In genomic region chr12:42585175-42585845, GRCh38 we compare ENCODE assay signal across 25 cellular contexts. TPM values are rescaled to one million over a fixed set of nuclear protein-coding genes. Genes with fewer than 3 reads are reported as not detected.
A peak's percentile ranks its signal among the peaks of the same experiment; 100 is the strongest.
DNase-seq lines count a peak whose midpoint lies in the region; ATAC-seq and TF ChIP-seq lines count a peak whose summit lies in the region.
"Had no signal": no experiment of that assay in that cellular context is flagged by ENCODE, and none has a peak within 500 bp of the region (broad histone marks: within the 10 kb centered on the region; RNA-seq: fewer than 3 reads in every experiment).

No MANE protein-coding gene starts in this region.

- CTCF ChIA-PET in AG04450 (lab: Charles Lee): interaction anchor here (1.7 to 2.2 kb wide), 2 partner anchors 16 to 752 kb away, joined by 6 to 7 read pairs; no protein-coding TSS in a partner anchor
- CTCF ChIA-PET in activated naive CD4-positive, alpha-beta T cell treated with anti-CD3 and anti-CD28 coated beads for 36 hours (lab: Charles Lee): no interaction called here

- peaks cover 8% of the 10 kb centered on the region for H3K4me1 Mint-ChIP-seq in activated T-helper 17 cell treated with anti-CD3 and anti-CD28 coated beads, Interleukin-2, amount 50 U/mL, for 72 hours
- peaks cover 9% of the 10 kb centered on the region for H3K4me1 Mint-ChIP-seq in activated naive CD4-positive, alpha-beta T cell treated with anti-CD3 and anti-CD28 coated beads for 36 hours (ENCODE audit: low read depth)

- H4K20me1 ChIP-seq in fibroblast of lung (ENCODE audit: control insufficient read depth, extremely low read depth, insufficient read depth, low read length) (no peaks in the 10 kb centered on the region), neural cell (ENCODE audit: insufficient read depth) (no peaks in the 10 kb centered on the region)

- H3K27ac ChIP-seq in AG04450 (ENCODE audit: low read depth, low read length): no peak overlapping the region
- no peak overlapping the region for H3K27ac ChIP-seq in fibroblast of lung (ENCODE audit: insufficient read depth, low read length)
- H3K27ac ChIP-seq in neural cell (ENCODE audit: low read length): no peak overlapping the region
- H3K27ac ChIP-seq: left lung, SJSA1 had no signal

- H3K36me3 ChIP-seq in fibroblast of lung (ENCODE audit: control insufficient read depth, insufficient read depth, low read length): no peaks in the 10 kb centered on the region
- no peaks in the 10 kb centered on the region for H3K36me3 ChIP-seq in neural cell (ENCODE audit: insufficient read depth, low read length)
- H3K36me3 ChIP-seq: left lung, upper lobe of left lung had no signal

- in situ Hi-C loops in GM13977 (cut with MboI; ENCODE audit: low pct_unique_long_range_greater_than_20kb, low sequenced_read_pairs, unreplicated experiment): loop anchor here (25.0 kb wide), 1 partner anchor 702 kb away; no protein-coding TSS in a partner anchor

- DNase-seq in AG04450 (ENCODE audit: low read depth, low spot score): no peak
- peak; percentile 61 for DNase-seq in NCI-H69 (lab: John Stamatoyannopoulos, UW)
- peak in 1 of 2 donors; percentile 58 for DNase-seq in fibroblast of lung (ENCODE audit: low read depth in 2 of 2)
- DNase-seq in GM13977 (ENCODE audit: low spot score): no peak
- no peak for DNase-seq in activated naive CD4-positive, alpha-beta T cell treated with anti-CD3 and anti-CD28 coated beads for 36 hours
- DNase-seq: activated CD4-positive, alpha-beta T cell treated with anti-CD3 and anti-CD28 coated beads, Interleukin-2, amount 10 ng/mL, durations not matched to agents 24 days and 14 days; activated T-cell treated with anti-CD3 and anti-CD28 coated beads, Interleukin-2, amount 50 U/mL, for 72 hours; C1 segment of cervical spinal cord; Calu3; effector memory CD4-positive, alpha-beta T cell; EL; GOT3; left lung; NCI-H1092 treated with DMSO at 0.1 percent for 48 hours; NCI-H2029 treated with DMSO at 0.1 percent for 48 hours; NCI-H510A treated with DMSO at 0.1 percent for 48 hours; stimulated activated CD4-positive, alpha-beta T cell treated with anti-CD3 and anti-CD28 coated beads, Interleukin-12 subunit alpha, Interleukin-12 subunit beta, amount 100 ng/mL, for 4 hours; stimulated activated naive CD8-positive, alpha-beta T cell treated with anti-CD3 and anti-CD28 coated beads, Interleukin-15, amount 100 ng/mL, for 72 hours; T-helper 17 cell; upper lobe of left lung had no signal

- H2AFZ ChIP-seq in fibroblast of lung (ENCODE audit: low read length) (no peak overlapping the region), neural cell (ENCODE audit: low read depth, low read length) (no peak overlapping the region)

- peaks cover 41% of the 10 kb centered on the region for H3K27me3 Mint-ChIP-seq in activated T-helper 17 cell treated with anti-CD3 and anti-CD28 coated beads, Interleukin-2, amount 50 U/mL, for 72 hours
- H3K27me3 Mint-ChIP-seq in activated naive CD4-positive, alpha-beta T cell treated with anti-CD3 and anti-CD28 coated beads for 36 hours (ENCODE audit: low read depth): peaks cover 43% of the 10 kb centered on the region

- H3K4me3 ChIP-seq in AG04450 (ENCODE audit: low read depth, low read length) (peak overlapping the region; percentile 35), fibroblast of lung (replicated peaks in 1 of 4; ENCODE audit: control extremely low read depth in 1 of 4, insufficient read depth in 1 of 4, low read depth in 3 of 4, low read length in 4 of 4) (no peak overlapping the region), neural cell (ENCODE audit: low read length) (peak overlapping the region; percentile 93)
- H3K4me3 ChIP-seq: left lung, SJSA1, upper lobe of left lung had no signal

- no peaks in the 10 kb centered on the region for H3K9me3 Mint-ChIP-seq in activated T-helper 17 cell treated with anti-CD3 and anti-CD28 coated beads, Interleukin-2, amount 50 U/mL, for 72 hours
- no peaks in the 10 kb centered on the region for H3K9me3 Mint-ChIP-seq in activated naive CD4-positive, alpha-beta T cell treated with anti-CD3 and anti-CD28 coated beads for 36 hours
- H3K9me3 Mint-ChIP-seq: activated CD4-positive, alpha-beta T cell treated with anti-CD3 and anti-CD28 coated beads, Interleukin-2, amount 10 ng/mL, durations not matched to agents 24 days and 14 days; activated naive CD4-positive, alpha-beta T cell treated with anti-CD3 and anti-CD28 coated beads, Interleukin-2, amount 50 U/mL, for 72 hours; activated T-cell treated with anti-CD3 and anti-CD28 coated beads, Interleukin-2, amount 50 U/mL, for 72 hours; stimulated activated naive CD8-positive, alpha-beta T cell treated with anti-CD3 and anti-CD28 coated beads, Interleukin-15, amount 100 ng/mL, for 72 hours had no signal

- H3F3A ChIP-seq in neural cell (ENCODE audit: insufficient read depth, low read length, poor library complexity, severe bottlenecking): peaks cover 1% of the 10 kb centered on the region

- intact Hi-C loops in activated naive CD4-positive, alpha-beta T cell treated with anti-CD3 and anti-CD28 coated beads for 36 hours (cut with micrococcal nuclease): loop anchor here (5.0 kb wide), 2 partner anchors 752 to 1297 kb away; no protein-coding TSS in a partner anchor

- no peak for TF ChIP-seq CTCF in AG04450 (IDR thresholded peaks at IDR 0.05; ENCODE audit: low read depth, low read length)
- TF ChIP-seq CTCF in fibroblast of lung (conservative IDR thresholded peaks at IDR 0.05 in 1 of 2, IDR thresholded peaks at IDR 0.05 in 1 of 2; ENCODE audit: low read depth in 1 of 2, low read length in 2 of 2): no peak
- TF ChIP-seq CTCF in neural cell (IDR thresholded peaks at IDR 0.05; ENCODE audit: poor library complexity, severe bottlenecking): no peak
- TF ChIP-seq CTCF in GM13977 (IDR thresholded peaks at IDR 0.05; ENCODE audit: extremely low read depth, insufficient read depth, missing control alignments): no peak

- H3K27ac Mint-ChIP-seq in activated T-helper 17 cell treated with anti-CD3 and anti-CD28 coated beads, Interleukin-2, amount 50 U/mL, for 72 hours: no peak overlapping the region
- H3K27ac Mint-ChIP-seq in activated naive CD4-positive, alpha-beta T cell treated with anti-CD3 and anti-CD28 coated beads for 36 hours: no peak overlapping the region
- H3K27ac Mint-ChIP-seq: activated CD4-positive, alpha-beta T cell treated with anti-CD3 and anti-CD28 coated beads, Interleukin-2, amount 10 ng/mL, durations not matched to agents 24 days and 14 days; activated naive CD4-positive, alpha-beta T cell treated with anti-CD3 and anti-CD28 coated beads, Interleukin-2, amount 50 U/mL, for 72 hours; activated T-cell treated with anti-CD3 and anti-CD28 coated beads, Interleukin-2, amount 50 U/mL, for 72 hours; stimulated activated naive CD8-positive, alpha-beta T cell treated with anti-CD3 and anti-CD28 coated beads, Interleukin-15, amount 100 ng/mL, for 72 hours; T-helper 17 cell had no signal

- H3K36me3 Mint-ChIP-seq in activated T-helper 17 cell treated with anti-CD3 and anti-CD28 coated beads, Interleukin-2, amount 50 U/mL, for 72 hours (ENCODE audit: low read depth): no peaks in the 10 kb centered on the region
- H3K36me3 Mint-ChIP-seq in activated naive CD4-positive, alpha-beta T cell treated with anti-CD3 and anti-CD28 coated beads for 36 hours (ENCODE audit: low read depth): no peaks in the 10 kb centered on the region

- no peak overlapping the region for H3K4me3 Mint-ChIP-seq in activated T-helper 17 cell treated with anti-CD3 and anti-CD28 coated beads, Interleukin-2, amount 50 U/mL, for 72 hours
- no peak overlapping the region for H3K4me3 Mint-ChIP-seq in activated naive CD4-positive, alpha-beta T cell treated with anti-CD3 and anti-CD28 coated beads for 36 hours
- H3K4me3 Mint-ChIP-seq: activated CD4-positive, alpha-beta T cell treated with anti-CD3 and anti-CD28 coated beads, Interleukin-2, amount 10 ng/mL, durations not matched to agents 24 days and 14 days; activated T-cell treated with anti-CD3 and anti-CD28 coated beads, Interleukin-2, amount 50 U/mL, for 72 hours; stimulated activated naive CD8-positive, alpha-beta T cell treated with anti-CD3 and anti-CD28 coated beads, Interleukin-15, amount 100 ng/mL, for 72 hours; T-helper 17 cell had no signal

- H3K79me2 ChIP-seq in fibroblast of lung (ENCODE audit: control insufficient read depth, insufficient read depth, low read length) (no peaks in the 10 kb centered on the region), neural cell (replicated peaks; ENCODE audit: insufficient read depth, low read length) (peaks cover 62% of the 10 kb centered on the region)

- no peak overlapping the region for H3K9ac ChIP-seq in fibroblast of lung (ENCODE audit: insufficient read depth, low read length)
- H3K9ac ChIP-seq in neural cell (ENCODE audit: low read length): no peak overlapping the region

- POLR2A ChIA-PET in AG04450 (lab: Yijun Ruan, JAX): interaction anchor here (0.7 kb wide), 1 partner anchor 82 kb away, joined by 3 read pairs; no protein-coding TSS in a partner anchor

- no peak for ATAC-seq in HG03378 (IDR thresholded peaks at IDR 0.05; ENCODE audit: unreplicated experiment)
- ATAC-seq in activated T-helper 17 cell treated with anti-CD3 and anti-CD28 coated beads, Interleukin-2, amount 50 U/mL, for 72 hours (replicated peaks): no peak
- ATAC-seq: activated naive CD4-positive, alpha-beta T cell treated with anti-CD3 and anti-CD28 coated beads, Interleukin-2, amount 50 U/mL, for 72 hours; activated T-cell treated with anti-CD3 and anti-CD28 coated beads, Interleukin-2, amount 50 U/mL, for 72 hours; left lung; stimulated activated naive CD8-positive, alpha-beta T cell treated with anti-CD3 and anti-CD28 coated beads, Interleukin-15, amount 100 ng/mL, for 72 hours; T-helper 17 cell had no signal

- H3K4me1 ChIP-seq in fibroblast of lung (ENCODE audit: control insufficient read depth, extremely low read depth, insufficient read depth, low read length): no peaks in the 10 kb centered on the region

- peak overlapping the region; percentile 45 for H3K4me2 ChIP-seq in fibroblast of lung (ENCODE audit: extremely low read depth, insufficient read depth, low read length)
- peak overlapping the region; percentile 84 for H3K4me2 ChIP-seq in neural cell (ENCODE audit: low read length)

- TF ChIP-seq RAD21 in neural cell (conservative IDR thresholded peaks at IDR 0.05): no peak

- TF ChIP-seq EP300 in neural cell (conservative IDR thresholded peaks at IDR 0.05; ENCODE audit: poor library complexity, severe bottlenecking): no peak

- H3K9me3 ChIP-seq in AG04450 (ENCODE audit: control insufficient read depth, insufficient read depth, low read length) (no peaks in the 10 kb centered on the region; the same call in 1 of the 2 replicates), fibroblast of lung (ENCODE audit: control insufficient read depth, insufficient read depth, low read depth, low read length) (no peaks in the 10 kb centered on the region), neural cell (ENCODE audit: low read length) (no peaks in the 10 kb centered on the region)
- H3K9me3 ChIP-seq: left lung, upper lobe of left lung had no signal

- H3K27me3 ChIP-seq in AG04450 (ENCODE audit: control insufficient read depth, insufficient read depth, low read length) (no peaks in the 10 kb centered on the region), fibroblast of lung (ENCODE audit: control insufficient read depth, insufficient read depth, low read length) (no peaks in the 10 kb centered on the region), neural cell (ENCODE audit: insufficient read depth, low read depth, low read length) (no peaks in the 10 kb centered on the region)

- H3K9me2 ChIP-seq in neural cell (ENCODE audit: insufficient read depth, low read length): no peaks in the 10 kb centered on the region

RNA-seq across cellular contexts. Expression of gene PRICKLE1, which starts 4.2 kb away (rescaled TPM):
- polyA plus RNA-seq in AG04450 (2011; rRNA removed) (36.0 and 50.0 TPM in 2 replicates), fibroblast of lung (3.4 and 14.4 TPM in 2 replicates), neural cell (20.0 and 20.6 TPM in 2 replicates)
- polyA minus RNA-seq in AG04450 (2011; rRNA and poly(A)+ RNA removed): 115 and 137 TPM in 2 replicates
- total RNA-seq in fibroblast of lung: 4.1 and 9.6 TPM in 2 replicates
- 3.5 and 11.9 TPM in 2 replicates for polyA plus RNA-seq in fibroblast of lung (2012)
- polyA minus RNA-seq in fibroblast of lung (ENCODE audit: low replicate concordance) (23.4 and 28.3 TPM in 2 replicates), neural cell (78.2 and 78.6 TPM in 2 replicates)
- total RNA-seq in activated T-helper 17 cell treated with anti-CD3 and anti-CD28 coated beads, Interleukin-2, amount 50 U/mL, for 72 hours: not detected
- total RNA-seq in activated naive CD4-positive, alpha-beta T cell treated with anti-CD3 and anti-CD28 coated beads for 36 hours: not detected
- total RNA-seq: activated naive CD4-positive, alpha-beta T cell treated with anti-CD3 and anti-CD28 coated beads, Interleukin-2, amount 50 U/mL, for 72 hours; activated T-cell treated with anti-CD3 and anti-CD28 coated beads, Interleukin-2, amount 50 U/mL, for 72 hours had no signal

Comparison
In these comparisons a context has a peak if more than half of its experiments do, and no peak if none do; other contexts are left out.
1. H3K4me3 ChIP-seq: peak in AG04450 (single experiment) and neural cell (single experiment); none in fibroblast of lung (0 of 4).